ENCODE assay signal across 7 cellular contexts in genomic region chr1:79326875-79327274, GRCh38.
"Had no signal": no experiment of that assay in that cellular context is flagged by ENCODE, and none has a peak within 500 bp of the region (broad histone marks: within the 10 kb centered on the region; RNA-seq: fewer than 3 reads in every experiment).

No MANE protein-coding gene starts in this region.

- DNase-seq: GDM1, GF-D8 had no signal

- ATAC-seq: GM12878 had no signal

- FAIRE-seq: GM12878, GM12891, GM12892, GM18507, GM19239 had no signal

- H3K4me3 ChIP-seq: GM12878 had no signal
